ENCODE assay signal across 14 cellular contexts in the genomic region with DNA sequence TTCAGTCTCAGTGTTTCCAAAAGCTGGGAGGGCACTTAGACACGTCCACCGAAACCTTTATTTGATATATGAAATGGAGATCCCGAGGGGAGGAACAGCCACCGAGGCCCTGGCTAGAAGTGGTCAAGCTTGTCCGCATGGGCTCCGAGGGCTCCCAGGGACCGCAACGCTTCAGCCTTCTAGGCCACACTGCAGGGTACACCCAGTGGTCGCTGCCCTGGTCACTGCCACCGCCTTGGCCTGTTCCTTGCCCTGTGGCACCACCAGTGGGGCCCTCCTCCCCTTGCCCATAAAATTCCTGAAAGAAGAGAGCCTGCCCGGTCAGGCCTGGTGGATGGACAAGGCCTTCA. TPM values are rescaled to one million over a fixed set of nuclear protein-coding genes. Genes with fewer than 3 reads are reported as not detected.
DNase-seq lines count a peak whose midpoint lies in the region; ATAC-seq and TF ChIP-seq lines count a peak whose summit lies in the region.
"Had no signal": no experiment of that assay in that cellular context is flagged by ENCODE, and none has a peak within 500 bp of the region (broad histone marks: within the 10 kb centered on the region; RNA-seq: fewer than 3 reads in every experiment).

No MANE protein-coding gene starts in this region.

- H3K4me3 ChIP-seq in duodenal mucosa (ENCODE audit: low read depth in 1 of 2, low read length in 2 of 2) (peak overlapping the region; percentile 51 to 57), GM23338 (no peak overlapping the region), MG63 (no peak overlapping the region)
- H3K4me3 ChIP-seq: SJCRH30 had no signal

- H4K20me1 ChIP-seq in GM23338 (replicated peaks; ENCODE audit: insufficient read depth), result no peaks in the 10 kb centered on the region

- H3K9me2 ChIP-seq in GM23338 (ENCODE audit: insufficient read depth), result no peaks in the 10 kb centered on the region

- H3K9me3 Mint-ChIP-seq in Calu3 (ENCODE audit: low read depth, unreplicated experiment) (peaks cover 3% of the 10 kb centered on the region), nephron (peaks cover 3% of the 10 kb centered on the region), GM23338 (peaks cover 4% of the 10 kb centered on the region; the same call in 2 of the 3 replicates)
- H3K9me3 Mint-ChIP-seq in stimulated activated memory B cell treated with anti-CD40 and anti-IgM and Interleukin-4, amounts not matched to agents 10 μg/mL and 1 μg/mL and 100 μg/mL, for 72 hours, result no peaks in the 10 kb centered on the region
- H3K9me3 Mint-ChIP-seq: CD4-positive, CD25-positive, alpha-beta regulatory T cell had no signal

- H3K36me3 ChIP-seq in duodenal mucosa (ENCODE audit: control insufficient read depth in 1 of 2, insufficient read depth in 2 of 2, low read length in 2 of 2) (no peaks in the 10 kb centered on the region), GM23338 (ENCODE audit: insufficient read depth) (no peaks in the 10 kb centered on the region; the same call in 1 of the 2 replicates), MG63 (no peaks in the 10 kb centered on the region)
- H3K36me3 ChIP-seq: SJCRH30 had no signal

- CTCF ChIA-PET in Calu3 (lab: Charles Lee), result no interaction called here

- no peaks in the 10 kb centered on the region for H3K79me2 ChIP-seq in GM23338 (replicated peaks; ENCODE audit: insufficient read depth)

- H3K27me3 ChIP-seq in duodenal mucosa (ENCODE audit: control insufficient read depth in 1 of 2, insufficient read depth in 2 of 2, low read length in 2 of 2), result no peaks in the 10 kb centered on the region
- H3K27me3 ChIP-seq in GM23338 (ENCODE audit: insufficient read depth), result no peaks in the 10 kb centered on the region
- no peaks in the 10 kb centered on the region for H3K27me3 ChIP-seq in MG63
- H3K27me3 ChIP-seq: SJCRH30 had no signal

- H3K27ac ChIP-seq in duodenal mucosa (ENCODE audit: low read depth, low read length) (peak overlapping the region; percentile 77), GM23338 (ENCODE audit: low read depth) (no peak overlapping the region)
- H3K27ac ChIP-seq: SJCRH30 had no signal

- peaks cover 7% of the 10 kb centered on the region for H3K36me3 Mint-ChIP-seq in Calu3 (ENCODE audit: insufficient read depth, unreplicated experiment)
- H3K36me3 Mint-ChIP-seq in nephron (ENCODE audit: low read depth), result no peaks in the 10 kb centered on the region
- no peaks in the 10 kb centered on the region for H3K36me3 Mint-ChIP-seq in stimulated activated memory B cell treated with anti-CD40 and anti-IgM and Interleukin-4, amounts not matched to agents 10 μg/mL and 1 μg/mL and 100 μg/mL, for 72 hours
- H3K36me3 Mint-ChIP-seq in GM23338 (ENCODE audit: low read depth), result peaks cover 4% of the 10 kb centered on the region; the same call in 1 of the 3 replicates
- H3K36me3 Mint-ChIP-seq: CD4-positive, CD25-positive, alpha-beta regulatory T cell had no signal

- no peak for DNase-seq in Calu3
- DNase-seq in GM23338 (ENCODE audit: low spot score), result no peak
- DNase-seq in MG63, result no peak
- DNase-seq: CD4-positive, CD25-positive, alpha-beta regulatory T cell; DMS53; HCEC 1CT; NCI-H2029; NCI-H446 treated with DMSO at 0.1 percent for 48 hours; NCI-H748 treated with DMSO at 0.1 percent for 48 hours; SJCRH30 had no signal

- no peak overlapping the region for H2AFZ ChIP-seq in GM23338

- H3K27ac Mint-ChIP-seq in Calu3 (ENCODE audit: unreplicated experiment) (peak overlapping the region; percentile 23), nephron (peak overlapping the region in 2 of 3 experiments; percentile 79 to 93), GM23338 (no peak overlapping the region)
- no peak overlapping the region for H3K27ac Mint-ChIP-seq in stimulated activated memory B cell treated with anti-CD40 and anti-IgM and Interleukin-4, amounts not matched to agents 10 μg/mL and 1 μg/mL and 100 μg/mL, for 72 hours
- H3K27ac Mint-ChIP-seq: CD4-positive, CD25-positive, alpha-beta regulatory T cell had no signal

- peak overlapping the region; percentile 66 to 69 for H3K9ac ChIP-seq in duodenal mucosa (ENCODE audit: low read depth in 1 of 2, low read length in 2 of 2)

- H3F3A ChIP-seq in GM23338 (replicated peaks; ENCODE audit: low read depth), result no peaks in the 10 kb centered on the region

- intact Hi-C loops in Calu3 (cut with micrococcal nuclease; ENCODE audit: unreplicated experiment), result no loop called here

- H3K4me1 ChIP-seq in duodenal mucosa (ENCODE audit: control insufficient read depth in 1 of 2, insufficient read depth in 2 of 2, low read length in 2 of 2), result peaks cover 43 to 56% of the 10 kb centered on the region in 2 donors
- peaks cover 3% of the 10 kb centered on the region for H3K4me1 ChIP-seq in GM23338 (ENCODE audit: insufficient read depth)
- H3K4me1 ChIP-seq: SJCRH30 had no signal

- H3K9me3 ChIP-seq in duodenal mucosa (ENCODE audit: control insufficient read depth in 1 of 2, low read length in 2 of 2) (no peaks in the 10 kb centered on the region), MG63 (no peaks in the 10 kb centered on the region)
- H3K9me3 ChIP-seq: SJCRH30 had no signal

- no peak overlapping the region for H3K4me3 Mint-ChIP-seq in Calu3 (ENCODE audit: low read depth, unreplicated experiment)
- H3K4me3 Mint-ChIP-seq in nephron, result no peak overlapping the region
- peak overlapping the region; percentile 24 for H3K4me3 Mint-ChIP-seq in stimulated activated memory B cell treated with anti-CD40 and anti-IgM and Interleukin-4, amounts not matched to agents 10 μg/mL and 1 μg/mL and 100 μg/mL, for 72 hours
- no peak overlapping the region for H3K4me3 Mint-ChIP-seq in GM23338
- H3K4me3 Mint-ChIP-seq: CD4-positive, CD25-positive, alpha-beta regulatory T cell had no signal

- peaks cover 20% of the 10 kb centered on the region for H3K4me1 Mint-ChIP-seq in Calu3 (ENCODE audit: low read depth, unreplicated experiment)
- H3K4me1 Mint-ChIP-seq in nephron, result peaks cover 16% of the 10 kb centered on the region
- H3K4me1 Mint-ChIP-seq in stimulated activated memory B cell treated with anti-CD40 and anti-IgM and Interleukin-4, amounts not matched to agents 10 μg/mL and 1 μg/mL and 100 μg/mL, for 72 hours, result peaks cover 28% of the 10 kb centered on the region
- H3K4me1 Mint-ChIP-seq in GM23338, result peaks cover 20% of the 10 kb centered on the region

- no peak for ATAC-seq in stimulated activated memory B cell treated with anti-CD40 and anti-IgM and Interleukin-4, amounts not matched to agents 10 μg/mL and 1 μg/mL and 100 μg/mL, for 72 hours
- ATAC-seq in GM23338 (no peak), HG02763 (IDR thresholded peaks at IDR 0.05; ENCODE audit: unreplicated experiment) (no peak)

- BruUV-seq in Calu3 (replicated peaks; lab: Mats Ljungman, UMichigan), result no TSS peak

- TF ChIP-seq CTCF in Calu3 (IDR thresholded peaks at IDR 0.05; ENCODE audit: unreplicated experiment), result no peak
- no peak for TF ChIP-seq CTCF in nephron (IDR thresholded peaks at IDR 0.05; ENCODE audit: unreplicated experiment in 3 of 3)
- no peak for TF ChIP-seq CTCF in GM23338 (conservative IDR thresholded peaks at IDR 0.05; ENCODE audit: low read depth in 2 of 2)

- H3K27me3 Mint-ChIP-seq in Calu3 (ENCODE audit: unreplicated experiment), result peaks cover 15% of the 10 kb centered on the region
- peaks cover under 1% of the 10 kb centered on the region for H3K27me3 Mint-ChIP-seq in nephron (ENCODE audit: low read depth)
- peaks cover 32% of the 10 kb centered on the region for H3K27me3 Mint-ChIP-seq in stimulated activated memory B cell treated with anti-CD40 and anti-IgM and Interleukin-4, amounts not matched to agents 10 μg/mL and 1 μg/mL and 100 μg/mL, for 72 hours
- peaks cover 6% of the 10 kb centered on the region for H3K27me3 Mint-ChIP-seq in GM23338 (ENCODE audit: insufficient read depth, low read depth, poor library complexity)

- H3K4me2 ChIP-seq in GM23338, result no peak overlapping the region

TF ChIP-seq in GM23338, 12 proteins besides CTCF, POLR2A, EP300 and RAD21 (continues in another document):
- no peak for TF ChIP-seq EZH2phosphoT487 (IDR thresholded peaks at IDR 0.05; ENCODE audit: unreplicated experiment)
- TF ChIP-seq ZNF114 (CRISPR knock-in tag; IDR thresholded peaks at IDR 0.05), result no peak
- no peak for TF ChIP-seq STAT1 (IDR thresholded peaks at IDR 0.05; ENCODE audit: unreplicated experiment)
- no peak for TF ChIP-seq EZH2 (IDR thresholded peaks at IDR 0.05; ENCODE audit: low read depth, unreplicated experiment)
- no peak for TF ChIP-seq ZNF331 (CRISPR knock-in tag; IDR thresholded peaks at IDR 0.05; ENCODE audit: low read depth)
- TF ChIP-seq, protein P1, sequence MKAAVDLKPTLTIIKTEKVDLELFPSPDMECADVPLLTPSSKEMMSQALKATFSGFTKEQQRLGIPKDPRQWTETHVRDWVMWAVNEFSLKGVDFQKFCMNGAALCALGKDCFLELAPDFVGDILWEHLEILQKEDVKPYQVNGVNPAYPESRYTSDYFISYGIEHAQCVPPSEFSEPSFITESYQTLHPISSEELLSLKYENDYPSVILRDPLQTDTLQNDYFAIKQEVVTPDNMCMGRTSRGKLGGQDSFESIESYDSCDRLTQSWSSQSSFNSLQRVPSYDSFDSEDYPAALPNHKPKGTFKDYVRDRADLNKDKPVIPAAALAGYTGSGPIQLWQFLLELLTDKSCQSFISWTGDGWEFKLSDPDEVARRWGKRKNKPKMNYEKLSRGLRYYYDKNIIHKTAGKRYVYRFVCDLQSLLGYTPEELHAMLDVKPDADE (IDR thresholded peaks at IDR 0.05), result no peak

RNA-seq across cellular contexts. Expression of gene SMPD3, which starts 43.8 kb away (rescaled TPM):
- 0.42 and 1.2 TPM in 2 replicates for total RNA-seq in Calu3 (2022)
- total RNA-seq in GM23338 (2014; rRNA removed; shearing (Covaris generic)), result 0.31 and 0.83 TPM in 2 replicates
- 0.57 and 0.68 TPM in 2 replicates for polyA plus RNA-seq in GM23338 (2016; fragmentation: Nextera tagmentation; extraction: Ambion mirVana)
- total RNA-seq in MG63 (2014; rRNA removed; shearing (Covaris generic); ENCODE audit: low replicate concordance), result not detected in 2 replicates

RNA-seq across cellular contexts. Expression of gene ZFP90, which starts 47.0 kb away (rescaled TPM):
- total RNA-seq in Calu3 (2022), result 30.4 and 32.1 TPM in 2 replicates
- total RNA-seq in GM23338 (2014; rRNA removed; shearing (Covaris generic)), result 14.6 and 20.5 TPM in 2 replicates
- 10.0 and 12.8 TPM in 2 replicates for polyA plus RNA-seq in GM23338 (2016; fragmentation: Nextera tagmentation; extraction: Ambion mirVana)
- total RNA-seq in MG63 (2014; rRNA removed; shearing (Covaris generic); ENCODE audit: low replicate concordance), result 2.8 and 6.3 TPM in 2 replicates

Comparison
In these comparisons a context has a peak if more than half of its experiments do, and no peak if none do; other contexts are left out.
1. H3K27ac Mint-ChIP-seq: peak in Calu3 (single experiment) and nephron (2 of 3); none in stimulated activated memory B cell treated with anti-CD40 and anti-IgM and Interleukin-4, amounts not matched to agents 10 μg/mL and 1 μg/mL and 100 μg/mL, for 72 hours (single experiment) and GM23338 (single experiment).
2. H3K4me3 ChIP-seq: peak in duodenal mucosa (2 of 2); none in GM23338 (single experiment) and MG63 (single experiment).